In the genomic region with DNA sequence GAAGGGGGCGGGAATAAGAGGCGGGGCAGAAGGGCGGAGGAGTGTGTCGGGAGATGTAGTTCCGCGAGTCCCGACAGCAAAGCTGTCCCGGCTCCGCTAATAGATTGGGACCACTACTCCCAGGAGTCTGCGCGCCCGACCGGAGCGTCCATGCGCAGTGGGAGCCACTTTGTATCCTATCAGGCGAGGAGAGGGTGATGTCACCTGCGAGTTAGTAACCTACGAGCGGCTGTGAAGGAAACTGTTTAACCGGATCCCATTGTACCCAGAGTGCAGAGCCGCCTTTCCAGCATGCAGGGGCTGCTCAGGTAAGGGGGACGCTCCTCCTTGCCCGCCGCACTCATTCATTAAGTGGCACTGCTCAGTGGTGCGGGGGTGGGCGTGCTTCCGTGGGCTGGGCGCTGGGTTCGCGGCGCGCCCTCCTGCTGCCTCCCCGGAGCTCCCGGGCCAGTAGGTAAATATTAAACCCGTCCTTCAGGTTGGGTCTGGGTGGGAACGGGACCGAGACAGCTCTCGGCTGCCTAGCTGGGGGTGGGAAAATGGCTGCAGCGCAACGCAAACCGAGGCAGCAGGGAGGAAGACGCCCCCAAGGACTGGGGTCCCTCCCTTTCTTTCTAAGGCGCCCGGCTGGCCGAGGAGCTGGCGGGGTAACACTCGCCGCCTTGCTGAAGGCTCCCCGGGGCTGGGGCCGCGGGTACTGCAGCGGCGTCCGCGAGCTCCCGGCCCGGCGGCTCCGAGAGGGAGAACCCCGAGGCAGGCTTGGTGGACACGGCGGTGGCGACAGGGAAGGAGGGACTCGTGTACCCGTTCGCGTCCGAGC, we compare ENCODE assay signal across 8 cellular contexts. TPM values are rescaled to one million over a fixed set of nuclear protein-coding genes. Genes with fewer than 3 reads are reported as not detected.
DNase-seq lines count a peak whose midpoint lies in the region; ATAC-seq and TF ChIP-seq lines count a peak whose summit lies in the region.

Gene DAAM1 (plus strand): TSS at position 207 of the 820 bp plus-strand sequence. CDS start 74,811 bp downstream, outside the sequence.

- POLR2A ChIA-PET in SK-N-SH (lab: Yijun Ruan, JAX): interaction anchor here (0.6 to 2.2 kb wide), 5 partner anchors 14 to 295 kb away, joined by 3 to 8 read pairs (median 3); partner anchors contain the start of genes JKAMP and L3HYPDH

- peak within 1 kb of the TSS; percentile 95 for H3K4me3 Mint-ChIP-seq in HFFc6
- peak within 1 kb of the TSS; percentile 98 for H3K4me3 Mint-ChIP-seq in activated naive CD4-positive, alpha-beta T cell treated with anti-CD3 and anti-CD28 coated beads, Interleukin-2, amount 50 U/mL, for 24 hours

- H3K4me3 ChIP-seq in NB4 (ENCODE audit: low read depth, low read length) (peak within 1 kb of the TSS; percentile 73), SK-N-SH (ENCODE audit: low read depth in 2 of 2, low read length in 1 of 2) (peak within 1 kb of the TSS; percentile 95 to 99), testis (peak within 1 kb of the TSS; percentile 88 to 92)

- no peaks in the 10 kb centered on the region for H4K20me1 ChIP-seq in SK-N-SH (ENCODE audit: insufficient read depth)

- H3K4me2 ChIP-seq in SK-N-SH: peak within 1 kb of the TSS; percentile 93

- no peak for TF ChIP-seq EP300 in SK-N-SH (IDR thresholded peaks at IDR 0.05; ENCODE audit: borderline replicate concordance in 1 of 2, low read depth in 1 of 2, low read length in 1 of 2)

- no peaks in the 10 kb centered on the region for H3K9me2 ChIP-seq in SK-N-SH

- peak; percentile 99 for ATAC-seq in omental fat pad (ENCODE audit: low FRiP score)

- peak within 1 kb of the TSS; percentile 92 for H3K9ac ChIP-seq in SK-N-SH

- H3K9me3 Mint-ChIP-seq in HFFc6: no peaks in the 10 kb centered on the region
- no peaks in the 10 kb centered on the region for H3K9me3 Mint-ChIP-seq in activated naive CD4-positive, alpha-beta T cell treated with anti-CD3 and anti-CD28 coated beads, Interleukin-2, amount 50 U/mL, for 24 hours

- H3K27me3 ChIP-seq in SK-N-SH (ENCODE audit: insufficient read depth) (no peaks in the 10 kb centered on the region), testis (no peaks in the 10 kb centered on the region)

- H3K79me2 ChIP-seq in SK-N-SH (ENCODE audit: insufficient read depth): peaks cover 41% of the 10 kb centered on the region

- 1% methylated on average over 32 of the region's 68 CpGs for WGBS in SK-N-SH (ENCODE audit: low lambda C conversion rate)
- 0% methylated on average over 24 to 67 of the region's 68 CpGs for WGBS in testis, 2 donors

- DNase-seq in GM04504 (ENCODE audit: low read depth): peak; percentile 96
- DNase-seq in HFFc6: peak; percentile 98
- peak; percentile 98 for DNase-seq in NB4 (ENCODE audit: low read depth)
- DNase-seq in SK-N-SH: peak; percentile 91
- peak; percentile 98 for DNase-seq in globus pallidus (ENCODE audit: low spot score)
- peak; percentile 81 for DNase-seq in omental fat pad (ENCODE audit: low spot score)
- DNase-seq in testis: peak; percentile 99

- CTCF ChIA-PET in SK-N-SH (lab: Yijun Ruan, JAX): interaction anchor here (0.6 to 1.6 kb wide), 5 partner anchors 15 to 463 kb away, joined by 3 to 5 read pairs (median 4); no protein-coding TSS in a partner anchor

- peaks cover 24% of the 10 kb centered on the region; the same call in 1 of the 2 replicates for H3K27me3 Mint-ChIP-seq in HFFc6 (ENCODE audit: insufficient read depth)
- peaks cover 3% of the 10 kb centered on the region for H3K27me3 Mint-ChIP-seq in activated naive CD4-positive, alpha-beta T cell treated with anti-CD3 and anti-CD28 coated beads, Interleukin-2, amount 50 U/mL, for 24 hours

- no peaks in the 10 kb centered on the region for H3K36me3 Mint-ChIP-seq in HFFc6 (ENCODE audit: low read depth)
- H3K36me3 Mint-ChIP-seq in activated naive CD4-positive, alpha-beta T cell treated with anti-CD3 and anti-CD28 coated beads, Interleukin-2, amount 50 U/mL, for 24 hours: no peaks in the 10 kb centered on the region

- peak within 1 kb of the TSS; percentile 97 for H3K27ac Mint-ChIP-seq in HFFc6
- H3K27ac Mint-ChIP-seq in activated naive CD4-positive, alpha-beta T cell treated with anti-CD3 and anti-CD28 coated beads, Interleukin-2, amount 50 U/mL, for 24 hours: peak within 1 kb of the TSS; percentile 91

- H3K4me1 ChIP-seq in SK-N-SH (ENCODE audit: control insufficient read depth in 1 of 2, insufficient read depth in 2 of 2, low read depth in 1 of 2, low read length in 1 of 2) (peaks cover 0 to 13% of the 10 kb centered on the region in 2 experiments; a peak in 2 of 4 replicates), testis (peaks cover 23% of the 10 kb centered on the region)

- TF ChIP-seq CTCF in HFFc6 (IDR thresholded peaks at IDR 0.05) (no peak), NB4 (IDR thresholded peaks at IDR 0.05; ENCODE audit: low read depth, low read length) (no peak), SK-N-SH (IDR thresholded peaks at IDR 0.05) (no peak), omental fat pad (IDR thresholded peaks at IDR 0.05) (no peak), testis (IDR thresholded peaks at IDR 0.05) (no peak)

- no peaks in the 10 kb centered on the region for H3K36me3 ChIP-seq in SK-N-SH (replicated peaks in 1 of 2; ENCODE audit: control insufficient read depth in 1 of 2, insufficient read depth in 2 of 2, low read length in 1 of 2)
- no peaks in the 10 kb centered on the region for H3K36me3 ChIP-seq in testis (ENCODE audit: low read depth, missing control alignments)

- intact Hi-C loops in testis (cut with DNase I; ENCODE audit: low total_unique reads): loop anchor here (10.0 kb wide), 1 partner anchor 236 kb away; no protein-coding TSS in a partner anchor

- no peak for TF ChIP-seq RAD21 in SK-N-SH (IDR thresholded peaks at IDR 0.05; ENCODE audit: low read length)

- H3K4me1 Mint-ChIP-seq in HFFc6 (ENCODE audit: low read depth): peaks cover 25% of the 10 kb centered on the region
- H3K4me1 Mint-ChIP-seq in activated naive CD4-positive, alpha-beta T cell treated with anti-CD3 and anti-CD28 coated beads, Interleukin-2, amount 50 U/mL, for 24 hours: peaks cover 16% of the 10 kb centered on the region

- H3K9me3 ChIP-seq in SK-N-SH: no peaks in the 10 kb centered on the region
- H3K9me3 ChIP-seq in testis: no peaks in the 10 kb centered on the region

- H2AFZ ChIP-seq in SK-N-SH (ENCODE audit: low read depth): peak within 1 kb of the TSS; percentile 96

- peak within 1 kb of the TSS; percentile 87 to 92 for H3K27ac ChIP-seq in SK-N-SH (ENCODE audit: low read depth in 2 of 2, low read length in 1 of 2)
- peak within 1 kb of the TSS; percentile 96 for H3K27ac ChIP-seq in testis

- peak; percentile 47 for TF ChIP-seq POLR2A in NB4 (IDR thresholded peaks at IDR 0.05; ENCODE audit: extremely low read depth, insufficient read length)
- peak; percentile 93 for TF ChIP-seq POLR2A in testis (IDR thresholded peaks at IDR 0.05)

- H3F3A ChIP-seq in SK-N-SH (replicated peaks; ENCODE audit: insufficient read depth): peaks cover 4% of the 10 kb centered on the region

TF ChIP-seq in SK-N-SH, 30 proteins besides CTCF, POLR2A, EP300 and RAD21 (continues in another document):
- TF ChIP-seq USF1 (IDR thresholded peaks at IDR 0.05; ENCODE audit: borderline replicate concordance, low read depth) (no peak), TAF1 (IDR thresholded peaks at IDR 0.05; ENCODE audit: borderline replicate concordance, low read depth, low read length) (peak; percentile 47; the same call in 1 of the 2 replicates), RXRA (IDR thresholded peaks at IDR 0.05; ENCODE audit: borderline replicate concordance, low read depth) (no peak), GABPA (IDR thresholded peaks at IDR 0.05; ENCODE audit: low read depth) (no peak), CHD2 (IDR thresholded peaks at IDR 0.05; ENCODE audit: low read length, partially characterized antibody) (peak; percentile 38), USF2 (IDR thresholded peaks at IDR 0.05; ENCODE audit: borderline replicate concordance, low read depth, low read length) (no peak), FOXJ3 (CRISPR knock-in tag; IDR thresholded peaks at IDR 0.05) (no peak), POLR2AphosphoS5 (IDR thresholded peaks at IDR 0.05; ENCODE audit: low read depth, low read length) (peak; percentile 78; the same call in 1 of the 2 replicates), SMC3 (IDR thresholded peaks at IDR 0.05; ENCODE audit: low read depth, low read length) (no peak), FOSL2 (IDR thresholded peaks at IDR 0.05; ENCODE audit: borderline replicate concordance, low read depth) (no peak), FOXM1 (IDR thresholded peaks at IDR 0.05; ENCODE audit: low read depth) (no peak), TEAD4 (IDR thresholded peaks at IDR 0.05; ENCODE audit: borderline replicate concordance, insufficient read depth) (no peak), PBX3 (IDR thresholded peaks at IDR 0.05) (no peak)

RNA-seq across cellular contexts. Expression of gene DAAM1, which starts in this region (rescaled TPM):
- 10 to 100 TPM in 2 of 6 experiments, 1 to 10 TPM in 4; 7.5 to 12.2 (median 8.6) TPM for total RNA-seq in HFFc6 (2021; fragmentation: NEBNext Ultra II Directional; extraction: Animal tissue kit (Norgen Biotek cat#: 25700))
- polyA plus RNA-seq in SK-N-SH (2012; rRNA removed) (5.1 and 5.5 TPM in 2 replicates), testis (ENCODE audit: insufficient read depth, low read depth, low replicate concordance) (23.9 TPM)
- 5.0 and 10.1 TPM in 2 replicates for polyA plus RNA-seq in SK-N-SH (2012; cell fraction: cytosol; rRNA removed)
- polyA plus RNA-seq in SK-N-SH (2012; cell fraction: nucleus; rRNA removed): 7.0 and 10.8 TPM in 2 replicates
- total RNA-seq in omental fat pad (10 to 100 TPM; 49.8 to 73.6 (median 51.6) TPM), testis (10 to 100 TPM; 54.6 to 57.3 TPM)

Comparison
In these comparisons a context has a peak if more than half of its experiments do, and no peak if none do; other contexts are left out.
1. Peak in every context shown above with its lines: DNase-seq, ATAC-seq, H3K4me3 ChIP-seq and H3K27ac ChIP-seq.